ENCODE assay signal across 9 cellular contexts in genomic region chr5:1536298-1537165, GRCh38. TPM values are rescaled to one million over a fixed set of nuclear protein-coding genes. Genes with fewer than 3 reads are reported as not detected.
DNase-seq lines count a peak whose midpoint lies in the region; ATAC-seq, FAIRE-seq and TF ChIP-seq lines count a peak whose summit lies in the region.
"Had no signal": no experiment of that assay in that cellular context is flagged by ENCODE, and none has a peak within 500 bp of the region (broad histone marks: within the 10 kb centered on the region; RNA-seq: fewer than 3 reads in every experiment).

No MANE protein-coding gene starts in this region.

- peaks cover 38% of the 10 kb centered on the region for H3K4me1 Mint-ChIP-seq in activated naive CD4-positive, alpha-beta T cell treated with anti-CD3 and anti-CD28 coated beads, Interleukin-2, amount 50 U/mL, for 24 hours

- peak; percentile 47; the same call in 1 of the 2 replicates for TF ChIP-seq POLR2A in GM12892 (IDR thresholded peaks at IDR 0.05; ENCODE audit: low read depth, low read length)

- H3K9ac ChIP-seq in mesendoderm (ENCODE audit: low read length): no peak overlapping the region

- no peak overlapping the region for H2BK15ac ChIP-seq in mesendoderm (replicated peaks; ENCODE audit: low read depth)

- WGBS in lung, 2 donors: 65 to 73% methylated on average over 9 of the region's 9 CpGs
- no CpG with 5 or more reads among the region's 9 CpGs for WGBS in mesendoderm (ENCODE audit: extremely low coverage, insufficient coverage, low lambda C conversion rate)

- H3K36me3 Mint-ChIP-seq in activated naive CD4-positive, alpha-beta T cell treated with anti-CD3 and anti-CD28 coated beads, Interleukin-2, amount 50 U/mL, for 24 hours: no peaks in the 10 kb centered on the region

- no peak overlapping the region for H3K4me2 ChIP-seq in mesendoderm (ENCODE audit: low read length)

- H3K79me1 ChIP-seq in mesendoderm (ENCODE audit: low read length): no peaks in the 10 kb centered on the region

- no peaks in the 10 kb centered on the region for H3K9me3 ChIP-seq in lung (ENCODE audit: control insufficient read depth in 2 of 2, insufficient read depth in 1 of 2, low read length in 1 of 2)
- H3K9me3 ChIP-seq: thyroid gland had no signal

- H3K27ac ChIP-seq in lung (ENCODE audit: low read depth in 1 of 2, low read length in 1 of 2) (peak overlapping the region in 1 of 2 donors; percentile 68), mesendoderm (ENCODE audit: low read depth, low read length) (no peak overlapping the region)
- H3K27ac ChIP-seq: thyroid gland had no signal

- no peak overlapping the region for H4K8ac ChIP-seq in mesendoderm (ENCODE audit: low read depth, low read length)

- FAIRE-seq in GM12892 (lab: Jason Lieb, UNC) (peak; percentile 44), RCC 7860 (lab: Jason Lieb, UNC) (no peak)

- no peak overlapping the region for H3K56ac ChIP-seq in mesendoderm (ENCODE audit: low read length)

- no peak overlapping the region for H2BK120ac ChIP-seq in mesendoderm (ENCODE audit: low read depth, low read length)

- TF ChIP-seq CTCF in lung (IDR thresholded peaks at IDR 0.05; ENCODE audit: control extremely low read depth, extremely low read depth): no peak

- peak; percentile 69 for DNase-seq in GM12892 (ENCODE audit: insufficient read length)
- peak; percentile 52 for DNase-seq in RCC 7860 (ENCODE audit: low spot score)
- peak; percentile 28 for DNase-seq in lung (ENCODE audit: low spot score)
- DNase-seq in stimulated activated naive CD8-positive, alpha-beta T cell treated with anti-CD3 and anti-CD28 coated beads, Interleukin-15, Interleukin-2, amounts not matched to agents 100 U/mL and 50 U/mL, for 24 hours: peak; percentile 72
- DNase-seq in mesendoderm: no peak
- no peak for DNase-seq in UCSD-AML1 (lab: John Stamatoyannopoulos, UW; ENCODE audit: unreplicated experiment)

- H3K27me3 Mint-ChIP-seq in activated naive CD4-positive, alpha-beta T cell treated with anti-CD3 and anti-CD28 coated beads, Interleukin-2, amount 50 U/mL, for 24 hours: no peaks in the 10 kb centered on the region

- H3K27ac Mint-ChIP-seq in activated naive CD4-positive, alpha-beta T cell treated with anti-CD3 and anti-CD28 coated beads, Interleukin-2, amount 50 U/mL, for 24 hours: peak overlapping the region; percentile 94

- no peaks in the 10 kb centered on the region for H3K36me3 ChIP-seq in lung (ENCODE audit: control insufficient read depth in 2 of 2, insufficient read depth in 2 of 2, low read length in 2 of 2)
- H3K36me3 ChIP-seq in mesendoderm (ENCODE audit: control insufficient read depth, insufficient read depth, low read length): no peaks in the 10 kb centered on the region
- H3K36me3 ChIP-seq: thyroid gland had no signal

- H2BK5ac ChIP-seq in mesendoderm (ENCODE audit: low read length): no peak overlapping the region

- H2AK5ac ChIP-seq in mesendoderm (ENCODE audit: low read length): no peak overlapping the region

- H3K4me3 ChIP-seq in lung (no peak overlapping the region), mesendoderm (ENCODE audit: low read length) (no peak overlapping the region)

- peak overlapping the region; percentile 81 for H3K4me3 Mint-ChIP-seq in activated naive CD4-positive, alpha-beta T cell treated with anti-CD3 and anti-CD28 coated beads, Interleukin-2, amount 50 U/mL, for 24 hours

- H3K4ac ChIP-seq in mesendoderm (ENCODE audit: low read depth, low read length): no peak overlapping the region

- peaks cover 0 to 4% of the 10 kb centered on the region in 2 donors for H3K4me1 ChIP-seq in lung (ENCODE audit: control insufficient read depth in 2 of 2, insufficient read depth in 2 of 2, low read length in 2 of 2)
- no peaks in the 10 kb centered on the region for H3K4me1 ChIP-seq in mesendoderm (ENCODE audit: control insufficient read depth, low read depth, low read length)

- H3K27me3 ChIP-seq in lung (ENCODE audit: control insufficient read depth, insufficient read depth) (no peaks in the 10 kb centered on the region), mesendoderm (ENCODE audit: insufficient read depth, low read length, poor library complexity) (no peaks in the 10 kb centered on the region)
- H3K27me3 ChIP-seq: thyroid gland had no signal

- H4K5ac ChIP-seq in mesendoderm (ENCODE audit: low read length): no peak overlapping the region

- H3K18ac ChIP-seq in mesendoderm (ENCODE audit: low read length): no peak overlapping the region

- H3K23ac ChIP-seq in mesendoderm (ENCODE audit: low read length): no peak overlapping the region

- no peaks in the 10 kb centered on the region for H3K79me2 ChIP-seq in mesendoderm (ENCODE audit: control insufficient read depth, insufficient read depth, low read length)

- H3K9me3 Mint-ChIP-seq in activated naive CD4-positive, alpha-beta T cell treated with anti-CD3 and anti-CD28 coated beads, Interleukin-2, amount 50 U/mL, for 24 hours: no peaks in the 10 kb centered on the region

- ATAC-seq in HG02678 (IDR thresholded peaks at IDR 0.05; ENCODE audit: unreplicated experiment): peak; percentile 98
- ATAC-seq in lung (ENCODE audit: insufficient read depth, low FRiP score): peak; percentile 44
- peak; percentile 99 for ATAC-seq in stimulated activated naive CD8-positive, alpha-beta T cell treated with anti-CD3 and anti-CD28 coated beads, Interleukin-15, Interleukin-2, amounts not matched to agents 100 U/mL and 50 U/mL, for 24 hours

RNA-seq across cellular contexts. Expression of gene LPCAT1, which starts 12.8 kb away (rescaled TPM):
- 63.8 TPM for polyA plus RNA-seq in GM12892 (2012; ENCODE audit: missing spikeins)
- total RNA-seq in lung: 100 to 1,000 TPM; 320 to 565 TPM
- polyA plus RNA-seq in lung: 100 to 1,000 TPM; 198 to 669 TPM
- polyA plus RNA-seq in mesendoderm (2013, experiment 1 of 2): 135 TPM
- 132 TPM for polyA plus RNA-seq in mesendoderm (2013, experiment 2 of 2)

Comparison
In these comparisons a context has a peak if more than half of its experiments do, and no peak if none do; other contexts are left out.
1. DNase-seq: peak in GM12892 (single experiment), RCC 7860 (single experiment), lung (single experiment) and stimulated activated naive CD8-positive, alpha-beta T cell treated with anti-CD3 and anti-CD28 coated beads, Interleukin-15, Interleukin-2, amounts not matched to agents 100 U/mL and 50 U/mL, for 24 hours (single experiment); none in mesendoderm (single experiment) and UCSD-AML1 (single experiment).
2. ATAC-seq: peak in every context shown above with its lines; median percentile 99 in stimulated activated naive CD8-positive, alpha-beta T cell treated with anti-CD3 and anti-CD28 coated beads, Interleukin-15, Interleukin-2, amounts not matched to agents 100 U/mL and 50 U/mL, for 24 hours; 98 in HG02678; 44 in lung.